8 cellular contexts compared by ENCODE assay signal in genomic region chr1:1116701-1117468, GRCh38. TPM values are rescaled to one million over a fixed set of nuclear protein-coding genes. Genes with fewer than 3 reads are reported as not detected.
DNase-seq lines count a peak whose midpoint lies in the region; ATAC-seq and TF ChIP-seq lines count a peak whose summit lies in the region.

No MANE protein-coding gene starts in this region.

- intact Hi-C loops in psoas muscle (cut with DNase I), result loop anchor here in 1 of 2 donors (5.0 kb wide), 1 partner anchor 155 kb away; the partner anchor contains the start of gene UBE2J2

- peaks cover 9% of the 10 kb centered on the region for H3K9me3 ChIP-seq in psoas muscle

- H3K27ac ChIP-seq in psoas muscle, result no peak overlapping the region

- 6 to 9% (median 8%) methylated on average over 35 to 47 of the region's 47 CpGs for WGBS in psoas muscle, 3 donors

- peaks cover 4% of the 10 kb centered on the region for H3K4me1 ChIP-seq in psoas muscle

- TF ChIP-seq CTCF in fibroblast of villous mesenchyme (IDR thresholded peaks at IDR 0.05; ENCODE audit: insufficient read depth, low read depth, low read length) (no peak), psoas muscle (IDR thresholded peaks at IDR 0.05) (no peak)

- peak; percentile 50 for DNase-seq in AG20443 (ENCODE audit: low spot score)
- DNase-seq in activated CD8-positive, alpha-beta memory T cell treated with anti-CD3 and anti-CD28 coated beads, Interleukin-2, amount 50 U/mL, for 48 hours, result peak; percentile 70
- DNase-seq in fibroblast of villous mesenchyme (ENCODE audit: low read depth), result peak; percentile 19
- peak in 1 of 2 donors; percentile 66 for DNase-seq in psoas muscle
- DNase-seq in SW480 (ENCODE audit: low spot score), result no peak
- DNase-seq in NCI-H128 (lab: John Stamatoyannopoulos, UW; ENCODE audit: unreplicated experiment), result no peak
- no peak for DNase-seq in HK-2 (ENCODE audit: unreplicated experiment)

- H3K27me3 ChIP-seq in psoas muscle (ENCODE audit: insufficient read depth in 3 of 3, low read length in 2 of 3), result peaks cover 0 to 17% (median 5%) of the 10 kb centered on the region in 3 donors

- no peaks in the 10 kb centered on the region for H3K36me3 ChIP-seq in psoas muscle (ENCODE audit: insufficient read depth in 1 of 2, low read depth in 1 of 2)

- ATAC-seq in HG02938 (IDR thresholded peaks at IDR 0.05; ENCODE audit: unreplicated experiment), result peak; percentile 8
- no peak for ATAC-seq in psoas muscle

- H3K4me3 ChIP-seq in fibroblast of villous mesenchyme (ENCODE audit: low read depth, low read length) (peak overlapping the region; percentile 61), psoas muscle (peak overlapping the region; percentile 90)

RNA-seq across cellular contexts. Expression of gene C1orf159, which starts 1.0 kb away (rescaled TPM):
- total RNA-seq in fibroblast of villous mesenchyme (6.5 and 7.1 TPM in 2 replicates), psoas muscle (1 to 10 TPM; 1.5 to 3.5 (median 2.6) TPM)
- polyA plus RNA-seq in psoas muscle, result 1 to 10 TPM; 4.1 to 6.7 (median 4.3) TPM

RNA-seq across cellular contexts. Expression of gene RNF223, which starts 42.8 kb away (rescaled TPM):
- total RNA-seq in fibroblast of villous mesenchyme (not detected in 2 replicates), psoas muscle (not detected)
- not detected for polyA plus RNA-seq in psoas muscle

RNA-seq across cellular contexts. Expression of gene TTLL10, which starts 56.8 kb away (rescaled TPM):
- not detected in 2 replicates for total RNA-seq in fibroblast of villous mesenchyme
- under 1 TPM in 1 of 4 donors, not detected in 3; 0.27 TPM for total RNA-seq in psoas muscle
- polyA plus RNA-seq in psoas muscle, result under 1 TPM; 0.03 to 0.10 (median 0.10) TPM

Comparison
In these comparisons a context has a peak if more than half of its experiments do, and no peak if none do; other contexts are left out.
1. DNase-seq: peak in AG20443 (single experiment), activated CD8-positive, alpha-beta memory T cell treated with anti-CD3 and anti-CD28 coated beads, Interleukin-2, amount 50 U/mL, for 48 hours (single experiment) and fibroblast of villous mesenchyme (single experiment); none in SW480 (single experiment), NCI-H128 (single experiment) and HK-2 (single experiment).